Comparison of ENCODE assay signal across 1 cellular context in genomic region chr7:2658941-2659340, GRCh38.
TF ChIP-seq lines count a peak whose summit lies in the region.

No MANE protein-coding gene starts in this region.

TF ChIP-seq in HepG2, 621 proteins besides CTCF, POLR2A, EP300 and RAD21:
- TF ChIP-seq ZFX (CRISPR knock-in tag; IDR thresholded peaks at IDR 0.05; ENCODE audit: low read depth) (0 out of 2 replicates have a peak, but pooled peaks have one; percentile 1), GATAD2A (CRISPR knock-in tag; IDR thresholded peaks at IDR 0.05) (no peak)
